ENCODE assay signal across 14 cellular contexts in genomic region chr2:234411793-234412192, GRCh38.
DNase-seq lines count a peak whose midpoint lies in the region; ATAC-seq and TF ChIP-seq lines count a peak whose summit lies in the region.
"Had no signal": no experiment of that assay in that cellular context is flagged by ENCODE, and none has a peak within 500 bp of the region (broad histone marks: within the 10 kb centered on the region; RNA-seq: fewer than 3 reads in every experiment).

No MANE protein-coding gene starts in this region.

- TF ChIP-seq CTCF in GM13977 (IDR thresholded peaks at IDR 0.05; ENCODE audit: extremely low read depth, insufficient read depth, missing control alignments) (no peak), Panc1 (IDR thresholded peaks at IDR 0.05) (no peak), psoas muscle (IDR thresholded peaks at IDR 0.05) (no peak)

- H3K27me3 ChIP-seq in Panc1 (ENCODE audit: control insufficient read depth, insufficient read depth, low read length) (no peaks in the 10 kb centered on the region), HAP-1 (ENCODE audit: low read depth) (no peaks in the 10 kb centered on the region), psoas muscle (ENCODE audit: insufficient read depth in 3 of 3, low read length in 2 of 3) (no peaks in the 10 kb centered on the region)
- H3K27me3 ChIP-seq: uterus had no signal

- H3K4me1 ChIP-seq in Panc1 (ENCODE audit: control insufficient read depth, insufficient read depth, low read length) (no peaks in the 10 kb centered on the region), HAP-1 (peaks cover 19% of the 10 kb centered on the region), psoas muscle (no peaks in the 10 kb centered on the region)
- H3K4me1 ChIP-seq: uterus had no signal

- in situ Hi-C loops in GM13977 (cut with MboI; ENCODE audit: low pct_unique_long_range_greater_than_20kb, low sequenced_read_pairs, unreplicated experiment) (no loop called here), Panc1 (cut with HindIII; ENCODE audit: low pct_unique_long_range_greater_than_20kb, low sequenced_read_pairs) (no loop called here), HAP-1 (cut with MboI; ENCODE audit: low sequenced_read_pairs) (no loop called here)

- no peaks in the 10 kb centered on the region for H3K36me3 ChIP-seq in Panc1 (ENCODE audit: control insufficient read depth, insufficient read depth, low read length)
- no peaks in the 10 kb centered on the region for H3K36me3 ChIP-seq in HAP-1 (replicated peaks)
- no peaks in the 10 kb centered on the region for H3K36me3 ChIP-seq in psoas muscle (ENCODE audit: insufficient read depth in 1 of 2, low read depth in 1 of 2)
- H3K36me3 ChIP-seq: uterus had no signal

- no TSS peak for BruUV-seq in Panc1 (replicated peaks; lab: Mats Ljungman, UMichigan)

- peak; percentile 96 for ATAC-seq in GM21381 (IDR thresholded peaks at IDR 0.05; ENCODE audit: unreplicated experiment)
- ATAC-seq in HG03039 (IDR thresholded peaks at IDR 0.05; ENCODE audit: unreplicated experiment) = peak; percentile 90
- no peak for ATAC-seq in Panc1
- no peak for ATAC-seq in psoas muscle

- WGBS in psoas muscle, 3 donors = 81 to 90% (median 90%) methylated on average over 4 of the region's 4 CpGs

- H3K9me3 ChIP-seq in Panc1 (ENCODE audit: control insufficient read depth, insufficient read depth, low read depth, low read length) (no peaks in the 10 kb centered on the region), HAP-1 (no peaks in the 10 kb centered on the region), psoas muscle (no peaks in the 10 kb centered on the region)
- H3K9me3 ChIP-seq: uterus had no signal

- H3K27ac ChIP-seq in Panc1 (ENCODE audit: low read length) (peak overlapping the region; percentile 44; the same call in 1 of the 2 replicates), psoas muscle (no peak overlapping the region)
- H3K27ac ChIP-seq: HL-60, uterus, VCaP had no signal

- CTCF ChIA-PET in Panc1 (lab: Charles Lee) = no interaction called here

- DNase-seq in GM13977 (ENCODE audit: low spot score) (peak; percentile 45), Panc1 (ENCODE audit: low read depth, low spot score) (no peak), HAP-1 (ENCODE audit: low spot score in 2 of 2) (no peak), SIG-M5 (lab: John Stamatoyannopoulos, UW) (no peak), psoas muscle (no peak)
- no peak for DNase-seq in activated naive CD4-positive, alpha-beta T cell treated with Interleukin-2 at 50 U/mL for 16 hours
- DNase-seq: AML-193, NCI-H1417, uterus had no signal

- H3K4me3 ChIP-seq in Panc1 (ENCODE audit: low read depth in 2 of 2, low read length in 2 of 2) = no peak overlapping the region
- H3K4me3 ChIP-seq in HAP-1 = no peak overlapping the region
- no peak overlapping the region for H3K4me3 ChIP-seq in psoas muscle
- H3K4me3 ChIP-seq: lung, uterus had no signal

- POLR2A ChIA-PET in Panc1 (lab: Charles Lee) = no interaction called here

- intact Hi-C loops in Panc1 (cut with micrococcal nuclease; ENCODE audit: unreplicated experiment) = no loop called here
- intact Hi-C loops in psoas muscle (cut with DNase I) = no loop called here

Comparison
In these comparisons a context has a peak if more than half of its experiments do, and no peak if none do; other contexts are left out.
1. ATAC-seq: peak in GM21381 (single experiment) and HG03039 (single experiment); none in Panc1 (single experiment) and psoas muscle (0 of 4).